1 cellular context compared by ENCODE assay signal in genomic region chr17:40608061-40608581, GRCh38.
TF ChIP-seq lines count a peak whose summit lies in the region.

No MANE protein-coding gene starts in this region.

TF ChIP-seq in WTC11, 78 proteins besides CTCF, POLR2A, EP300 and RAD21:
- TF ChIP-seq GTF2I (CRISPR knock-in tag; conservative IDR thresholded peaks at IDR 0.05) (no peak), NR1H2 (CRISPR knock-in tag; IDR thresholded peaks at IDR 0.05) (no peak), FOXJ3 (CRISPR knock-in tag; IDR thresholded peaks at IDR 0.05; ENCODE audit: borderline replicate concordance) (no peak), ZNF671 (CRISPR knock-in tag; IDR thresholded peaks at IDR 0.05) (no peak), ZNF512 (CRISPR knock-in tag; IDR thresholded peaks at IDR 0.05; ENCODE audit: borderline replicate concordance) (no peak)
TF ChIP-seq in WTC11: peak in this region for 0.
